11 cellular contexts compared by ENCODE assay signal in the genomic region with DNA sequence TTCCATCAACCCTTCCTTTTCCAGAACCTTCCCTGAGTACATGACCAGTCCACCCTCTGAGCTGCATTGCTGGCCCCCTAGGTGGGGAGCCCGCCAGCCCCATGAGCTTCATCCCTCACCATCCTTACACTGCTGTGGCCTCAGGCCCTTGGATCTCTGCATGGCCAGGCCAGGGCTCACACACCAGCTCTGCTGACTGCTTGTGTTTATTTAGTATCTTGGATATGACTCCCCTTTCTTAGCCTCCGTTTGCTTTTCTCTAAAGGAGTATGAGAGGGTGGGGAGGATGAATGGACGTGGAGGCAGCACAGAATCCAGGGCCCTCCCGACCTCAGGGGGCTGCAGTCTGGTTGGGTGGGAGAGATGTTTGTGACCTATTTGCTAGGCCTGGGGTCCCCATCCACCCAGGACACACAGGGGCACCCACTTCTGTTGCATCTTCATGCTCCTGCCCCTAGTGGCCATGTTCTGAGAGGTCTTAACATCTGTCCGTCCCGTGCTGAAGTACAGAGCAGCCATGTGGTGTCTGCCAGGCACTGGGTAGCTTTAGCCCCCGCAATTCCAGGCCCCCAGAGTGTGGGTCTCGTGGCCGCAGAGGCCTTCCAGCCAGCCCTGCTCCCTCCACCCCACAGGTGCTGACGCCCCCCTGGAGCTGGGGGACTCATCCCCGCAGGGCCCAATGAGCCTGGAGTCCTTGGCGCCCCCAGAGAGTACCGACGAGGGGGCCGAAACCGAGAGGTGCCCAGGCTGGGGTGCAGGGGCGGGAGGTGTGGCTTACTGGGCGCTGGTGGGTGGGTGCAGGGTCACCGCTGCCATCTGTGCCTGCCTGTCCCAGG. TPM values are rescaled to one million over a fixed set of nuclear protein-coding genes. Genes with fewer than 3 reads are reported as not detected.
DNase-seq lines count a peak whose midpoint lies in the region; ATAC-seq lines count a peak whose summit lies in the region.
"Had no signal": no experiment of that assay in that cellular context is flagged by ENCODE, and none has a peak within 500 bp of the region (broad histone marks: within the 10 kb centered on the region; RNA-seq: fewer than 3 reads in every experiment).

No MANE protein-coding gene starts in this region.

- H3K36me3 Mint-ChIP-seq in activated naive CD4-positive, alpha-beta T cell treated with anti-CD3 and anti-CD28 coated beads for 36 hours (ENCODE audit: low read depth) = peaks cover 29% of the 10 kb centered on the region
- H3K36me3 Mint-ChIP-seq in activated naive CD8-positive, alpha-beta T cell treated with anti-CD3 and anti-CD28 coated beads, Interleukin-2, amount 50 U/mL, for 24 hours (ENCODE audit: low read depth) = peaks cover 45% of the 10 kb centered on the region

- H3K9me3 Mint-ChIP-seq in activated naive CD4-positive, alpha-beta T cell treated with anti-CD3 and anti-CD28 coated beads for 36 hours = no peaks in the 10 kb centered on the region
- H3K9me3 Mint-ChIP-seq in activated naive CD8-positive, alpha-beta T cell treated with anti-CD3 and anti-CD28 coated beads, Interleukin-2, amount 50 U/mL, for 24 hours = no peaks in the 10 kb centered on the region

- intact Hi-C loops in activated naive CD4-positive, alpha-beta T cell treated with anti-CD3 and anti-CD28 coated beads for 36 hours (cut with micrococcal nuclease) = no loop called here

- peak overlapping the region; percentile 84 for H3K27ac Mint-ChIP-seq in activated naive CD4-positive, alpha-beta T cell treated with anti-CD3 and anti-CD28 coated beads for 36 hours
- H3K27ac Mint-ChIP-seq in activated naive CD8-positive, alpha-beta T cell treated with anti-CD3 and anti-CD28 coated beads, Interleukin-2, amount 50 U/mL, for 24 hours = peak overlapping the region; percentile 85

- peaks cover 53% of the 10 kb centered on the region for H3K4me1 Mint-ChIP-seq in activated naive CD4-positive, alpha-beta T cell treated with anti-CD3 and anti-CD28 coated beads for 36 hours (ENCODE audit: low read depth)
- H3K4me1 Mint-ChIP-seq in activated naive CD8-positive, alpha-beta T cell treated with anti-CD3 and anti-CD28 coated beads, Interleukin-2, amount 50 U/mL, for 24 hours = peaks cover 59% of the 10 kb centered on the region

- CTCF ChIA-PET in activated naive CD4-positive, alpha-beta T cell treated with anti-CD3 and anti-CD28 coated beads for 36 hours (lab: Charles Lee) = interaction anchor here (0.5 kb wide), 1 partner anchor 39 kb away, joined by 3 read pairs; no protein-coding TSS in a partner anchor

- ATAC-seq in activated naive CD8-positive, alpha-beta T cell treated with anti-CD3 and anti-CD28 coated beads, Interleukin-2, amount 50 U/mL, for 24 hours = peak; percentile 65
- ATAC-seq in stimulated activated naive CD8-positive, alpha-beta T cell treated with anti-CD3 and anti-CD28 coated beads, Interleukin-15, Interleukin-2, amounts not matched to agents 100 U/mL and 50 U/mL, for 24 hours = peak; percentile 64

- no peaks in the 10 kb centered on the region for H3K27me3 Mint-ChIP-seq in activated naive CD4-positive, alpha-beta T cell treated with anti-CD3 and anti-CD28 coated beads for 36 hours (ENCODE audit: low read depth)
- H3K27me3 Mint-ChIP-seq in activated naive CD8-positive, alpha-beta T cell treated with anti-CD3 and anti-CD28 coated beads, Interleukin-2, amount 50 U/mL, for 24 hours = no peaks in the 10 kb centered on the region

- DNase-seq in activated naive CD4-positive, alpha-beta T cell treated with anti-CD3 and anti-CD28 coated beads for 36 hours = no peak
- no peak for DNase-seq in activated naive CD4-positive, alpha-beta T cell treated with Interleukin-2 at 50 U/mL for 16 hours
- no peak for DNase-seq in activated naive CD8-positive, alpha-beta T cell treated with anti-CD3 and anti-CD28 coated beads, Interleukin-2, amount 50 U/mL, for 24 hours
- peak; percentile 43 for DNase-seq in stimulated activated naive CD8-positive, alpha-beta T cell treated with anti-CD3 and anti-CD28 coated beads, Interleukin-15, Interleukin-2, amounts not matched to agents 100 U/mL and 50 U/mL, for 24 hours
- DNase-seq in COLO829 (ENCODE audit: low spot score) = no peak
- no peak for DNase-seq in A172 (ENCODE audit: low spot score)
- DNase-seq: GOT3, hypothalamus, NCI-H1436 treated with DMSO at 0.1 percent for 48 hours had no signal

- H3K4me3 Mint-ChIP-seq in activated naive CD4-positive, alpha-beta T cell treated with anti-CD3 and anti-CD28 coated beads for 36 hours = no peak overlapping the region
- H3K4me3 Mint-ChIP-seq in activated naive CD8-positive, alpha-beta T cell treated with anti-CD3 and anti-CD28 coated beads, Interleukin-2, amount 50 U/mL, for 24 hours = peak overlapping the region; percentile 29

RNA-seq across cellular contexts. Expression of gene ARHGEF1, which starts 13.0 kb away (rescaled TPM):
- total RNA-seq in activated naive CD4-positive, alpha-beta T cell treated with anti-CD3 and anti-CD28 coated beads for 36 hours = 100 to 1,000 TPM; 246 to 260 TPM
- total RNA-seq in A172 (2014; rRNA removed; shearing (Covaris generic)) = 72.5 and 108 TPM in 2 replicates

RNA-seq across cellular contexts. Expression of gene CD79A, which starts 18.9 kb away (rescaled TPM):
- total RNA-seq in activated naive CD4-positive, alpha-beta T cell treated with anti-CD3 and anti-CD28 coated beads for 36 hours = 1 to 10 TPM; 2.5 to 2.7 TPM
- not detected in 2 replicates for total RNA-seq in A172 (2014; rRNA removed; shearing (Covaris generic))
- total RNA-seq: Daoy had no signal

RNA-seq across cellular contexts. Expression of gene ERFL, which starts 32.3 kb away (rescaled TPM):
- total RNA-seq in activated naive CD4-positive, alpha-beta T cell treated with anti-CD3 and anti-CD28 coated beads for 36 hours = 1 to 10 TPM in 1 of 2 experiments, under 1 TPM in 1; 0.99 to 1.3 TPM
- total RNA-seq in A172 (2014; rRNA removed; shearing (Covaris generic)) = 0.07 and 0.47 TPM in 2 replicates
- total RNA-seq: Daoy, skeletal muscle tissue had no signal

RNA-seq across cellular contexts. Expression of gene RPS19, which starts 35.9 kb away (rescaled TPM):
- total RNA-seq in activated naive CD4-positive, alpha-beta T cell treated with anti-CD3 and anti-CD28 coated beads for 36 hours = 1,000 to 10,000 TPM; 4,092 to 4,109 TPM
- 1,133 and 1,859 TPM in 2 replicates for total RNA-seq in A172 (2014; rRNA removed; shearing (Covaris generic))

RNA-seq across cellular contexts. Expression of gene DMRTC2, which starts 51.1 kb away (rescaled TPM):
- total RNA-seq in activated naive CD4-positive, alpha-beta T cell treated with anti-CD3 and anti-CD28 coated beads for 36 hours = not detected
- not detected in 2 replicates for total RNA-seq in A172 (2014; rRNA removed; shearing (Covaris generic))
- total RNA-seq: Daoy, skeletal muscle tissue had no signal
